In genomic region chr2:197304556-197305011, GRCh38 we compare ENCODE assay signal across 9 cellular contexts. TPM values are rescaled to one million over a fixed set of nuclear protein-coding genes. Genes with fewer than 3 reads are reported as not detected.
DNase-seq lines count a peak whose midpoint lies in the region; ATAC-seq and TF ChIP-seq lines count a peak whose summit lies in the region.
"Had no signal": no experiment of that assay in that cellular context is flagged by ENCODE, and none has a peak within 500 bp of the region (broad histone marks: within the 10 kb centered on the region; RNA-seq: fewer than 3 reads in every experiment).

No MANE protein-coding gene starts in this region.

- peak overlapping the region; percentile 23 to 43 for H3K27ac ChIP-seq in thoracic aorta

- no peaks in the 10 kb centered on the region for H3K9me3 ChIP-seq in thoracic aorta

- no peak overlapping the region for H3K4me3 ChIP-seq in thoracic aorta

- peak overlapping the region; percentile 97 for H3K27ac Mint-ChIP-seq in activated T-cell treated with anti-CD3 and anti-CD28 coated beads, Interleukin-2, amount 50 U/mL, for 24 hours
- peak overlapping the region; percentile 95 for H3K27ac Mint-ChIP-seq in activated CD4-positive, alpha-beta memory T cell treated with anti-CD3 and anti-CD28 coated beads, Interleukin-2, amount 10 ng/mL, durations not matched to agents 7 days and 5 days

- TF ChIP-seq CTCF in thoracic aorta (IDR thresholded peaks at IDR 0.05): no peak

- no peaks in the 10 kb centered on the region for H3K27me3 Mint-ChIP-seq in activated T-cell treated with anti-CD3 and anti-CD28 coated beads, Interleukin-2, amount 50 U/mL, for 24 hours
- no peaks in the 10 kb centered on the region for H3K27me3 Mint-ChIP-seq in activated CD4-positive, alpha-beta memory T cell treated with anti-CD3 and anti-CD28 coated beads, Interleukin-2, amount 10 ng/mL, durations not matched to agents 7 days and 5 days

- DNase-seq in activated T-cell treated with anti-CD3 and anti-CD28 coated beads, Interleukin-2, amount 50 U/mL, for 24 hours: no peak
- DNase-seq in activated T-cell treated with anti-CD3 and anti-CD28 coated beads, Interleukin-2, amount 50 U/mL, for 1 hour: no peak
- DNase-seq in activated CD4-positive, alpha-beta memory T cell treated with anti-CD3 and anti-CD28 coated beads, Interleukin-2, amount 10 ng/mL, durations not matched to agents 7 days and 5 days: no peak
- DNase-seq in thoracic aorta (ENCODE audit: low spot score): no peak
- DNase-seq in cerebellum (ENCODE audit: low spot score): no peak
- no peak for DNase-seq in iPS-NIHi11 (ENCODE audit: low spot score)
- DNase-seq: SIG-M5 had no signal

- peak overlapping the region; percentile 96 for H3K4me3 Mint-ChIP-seq in activated T-cell treated with anti-CD3 and anti-CD28 coated beads, Interleukin-2, amount 50 U/mL, for 24 hours
- H3K4me3 Mint-ChIP-seq in activated CD4-positive, alpha-beta memory T cell treated with anti-CD3 and anti-CD28 coated beads, Interleukin-2, amount 10 ng/mL, durations not matched to agents 7 days and 5 days: peak overlapping the region; percentile 90

- peaks cover 93% of the 10 kb centered on the region for H3K4me1 Mint-ChIP-seq in activated T-cell treated with anti-CD3 and anti-CD28 coated beads, Interleukin-2, amount 50 U/mL, for 24 hours (ENCODE audit: low read depth)
- peaks cover 78% of the 10 kb centered on the region for H3K4me1 Mint-ChIP-seq in activated CD4-positive, alpha-beta memory T cell treated with anti-CD3 and anti-CD28 coated beads, Interleukin-2, amount 10 ng/mL, durations not matched to agents 7 days and 5 days

- H3K36me3 ChIP-seq in thoracic aorta: no peaks in the 10 kb centered on the region

- peaks cover 71% of the 10 kb centered on the region for H3K36me3 Mint-ChIP-seq in activated T-cell treated with anti-CD3 and anti-CD28 coated beads, Interleukin-2, amount 50 U/mL, for 24 hours (ENCODE audit: low read depth)
- H3K36me3 Mint-ChIP-seq in activated CD4-positive, alpha-beta memory T cell treated with anti-CD3 and anti-CD28 coated beads, Interleukin-2, amount 10 ng/mL, durations not matched to agents 7 days and 5 days (ENCODE audit: low read depth): peaks cover 75% of the 10 kb centered on the region

- H3K9me3 Mint-ChIP-seq in activated T-cell treated with anti-CD3 and anti-CD28 coated beads, Interleukin-2, amount 50 U/mL, for 24 hours: no peaks in the 10 kb centered on the region
- no peaks in the 10 kb centered on the region for H3K9me3 Mint-ChIP-seq in activated CD4-positive, alpha-beta memory T cell treated with anti-CD3 and anti-CD28 coated beads, Interleukin-2, amount 10 ng/mL, durations not matched to agents 7 days and 5 days

- ATAC-seq in HG03039 (IDR thresholded peaks at IDR 0.05; ENCODE audit: unreplicated experiment) (peak; percentile 30), thoracic aorta (ENCODE audit: insufficient number of reproducible peaks, low FRiP score, low read depth) (no peak), GM19328 (IDR thresholded peaks at IDR 0.05; ENCODE audit: unreplicated experiment) (no peak)

- CTCF ChIA-PET in activated CD4-positive, alpha-beta memory T cell treated with anti-CD3 and anti-CD28 coated beads, Interleukin-2, amount 10 ng/mL, durations not matched to agents 7 days and 5 days (lab: Charles Lee): interaction anchor here (1.7 to 8.4 kb wide), 3 partner anchors 9 to 105 kb away, joined by 5 to 73 read pairs (median 6); no protein-coding TSS in a partner anchor

- peaks cover 17 to 53% of the 10 kb centered on the region in 2 donors for H3K4me1 ChIP-seq in thoracic aorta (ENCODE audit: control insufficient read depth in 1 of 2, low read depth in 2 of 2)

- POLR2A ChIA-PET in activated CD4-positive, alpha-beta memory T cell treated with anti-CD3 and anti-CD28 coated beads, Interleukin-2, amount 10 ng/mL, durations not matched to agents 7 days and 5 days (lab: Charles Lee): interaction anchor here (1.2 to 11.3 kb wide), 11 partner anchors 8 to 377 kb away, joined by 3 to 280 read pairs (median 34); no protein-coding TSS in a partner anchor

- H3K27me3 ChIP-seq in thoracic aorta (replicated peaks; ENCODE audit: insufficient read depth): no peaks in the 10 kb centered on the region

RNA-seq across cellular contexts. Expression of gene ANKRD44, which starts 6.0 kb away (rescaled TPM):
- total RNA-seq in activated CD4-positive, alpha-beta memory T cell treated with anti-CD3 and anti-CD28 coated beads, Interleukin-2, amount 10 ng/mL, durations not matched to agents 7 days and 5 days: 100 to 1,000 TPM; 214 to 246 TPM
- 10 to 100 TPM; 57.8 to 93.4 TPM for total RNA-seq in thoracic aorta
- 84.9 TPM for total RNA-seq in cerebellum
